Comparison of ENCODE assay signal across 1 cellular context in genomic region chr6:89297695-89298351, GRCh38.
A peak's percentile ranks its signal among the peaks of the same experiment; 100 is the strongest.
TF ChIP-seq lines count a peak whose summit lies in the region.

No MANE protein-coding gene starts in this region.

TF ChIP-seq in GM12878, 131 proteins besides CTCF, POLR2A, EP300 and RAD21 (continued from another document and continues in another):
- TF ChIP-seq HSF1 (IDR thresholded peaks at IDR 0.05; ENCODE audit: low read depth, low read length) = no peak
- peak; percentile 97 for TF ChIP-seq NFIC (IDR thresholded peaks at IDR 0.05; ENCODE audit: low read depth, low read length)
- peak; percentile 73; the same call in 2 of the 3 replicates for TF ChIP-seq POU2F2 (IDR thresholded peaks at IDR 0.05; ENCODE audit: borderline replicate concordance, low read depth, low read length)
- TF ChIP-seq FOXK2 (IDR thresholded peaks at IDR 0.05) = peak; percentile 54; the same call in 1 of the 2 replicates
- no peak for TF ChIP-seq BCLAF1 (IDR thresholded peaks at IDR 0.05)
- TF ChIP-seq TAF1 (IDR thresholded peaks at IDR 0.05; ENCODE audit: borderline replicate concordance, low read depth, low read length) = no peak
- no peak for TF ChIP-seq KAT2A (conservative IDR thresholded peaks at IDR 0.05; ENCODE audit: control insufficient read depth, low read depth, low read length)
- no peak for TF ChIP-seq SIX5 (IDR thresholded peaks at IDR 0.05; ENCODE audit: low read depth, low read length, severe bottlenecking)
- TF ChIP-seq CHD4 (IDR thresholded peaks at IDR 0.05) = no peak
- TF ChIP-seq ATF2 (IDR thresholded peaks at IDR 0.05; ENCODE audit: low read length) = peak; percentile 91
- TF ChIP-seq ETV6 (conservative IDR thresholded peaks at IDR 0.05 in 1 of 2, IDR thresholded peaks at IDR 0.05 in 1 of 2; ENCODE audit: borderline replicate concordance in 1 of 2, low read depth in 1 of 2) = peak in 1 of 2 experiments; percentile 66; a peak in 1 of 4 replicates
- peak; percentile 90 for TF ChIP-seq CREM (IDR thresholded peaks at IDR 0.05; ENCODE audit: low read depth)
- TF ChIP-seq E2F4 (IDR thresholded peaks at IDR 0.05; ENCODE audit: low read depth, low read length) = no peak
- TF ChIP-seq ZNF687 (IDR thresholded peaks at IDR 0.05) = peak; percentile 77
- TF ChIP-seq MXI1 (IDR thresholded peaks at IDR 0.05; ENCODE audit: low read depth, low read length) = no peak
- no peak for TF ChIP-seq E4F1 (IDR thresholded peaks at IDR 0.05; ENCODE audit: borderline replicate concordance, partially characterized antibody)
- peak; percentile 93 for TF ChIP-seq TBL1XR1 (IDR thresholded peaks at IDR 0.05; ENCODE audit: low read depth, low read length)
- no peak for TF ChIP-seq E2F8 (IDR thresholded peaks at IDR 0.05; ENCODE audit: low read depth, partially characterized antibody)
- no peak for TF ChIP-seq SREBF2 (IDR thresholded peaks at IDR 0.05; ENCODE audit: low read length)
- TF ChIP-seq ESRRA (IDR thresholded peaks at IDR 0.05; ENCODE audit: low read length) = no peak
- no peak for TF ChIP-seq SMAD1 (IDR thresholded peaks at IDR 0.05; ENCODE audit: low read depth, partially characterized antibody)
- TF ChIP-seq KLF5 (IDR thresholded peaks at IDR 0.05; ENCODE audit: partially characterized antibody) = peak; percentile 68
- no peak for TF ChIP-seq ATF3 (IDR thresholded peaks at IDR 0.05; ENCODE audit: borderline replicate concordance, extremely low read depth, low read depth, low read length)
- peak; percentile 58; the same call in 1 of the 2 replicates for TF ChIP-seq CREB1 (IDR thresholded peaks at IDR 0.05; ENCODE audit: low read depth)
- TF ChIP-seq BACH1 (IDR thresholded peaks at IDR 0.05; ENCODE audit: borderline replicate concordance) = peak; percentile 57; the same call in 1 of the 2 replicates
- TF ChIP-seq SREBF1 (IDR thresholded peaks at IDR 0.05; ENCODE audit: low read length) = no peak
- TF ChIP-seq MEF2B (IDR thresholded peaks at IDR 0.05; ENCODE audit: partially characterized antibody, poor library complexity, severe bottlenecking) = peak; percentile 78
- no peak for TF ChIP-seq FOS (IDR thresholded peaks at IDR 0.05; ENCODE audit: borderline replicate concordance, extremely low read depth, insufficient read length)
- peak; percentile 52 for TF ChIP-seq NKRF (conservative IDR thresholded peaks at IDR 0.05)
- peak; percentile 81; the same call in 1 of the 2 replicates for TF ChIP-seq MEF2A (IDR thresholded peaks at IDR 0.05; ENCODE audit: insufficient read depth, low read depth, low read length)
- TF ChIP-seq ZBTB4 (CRISPR knock-in tag; IDR thresholded peaks at IDR 0.05) = no peak
- TF ChIP-seq SRF (IDR thresholded peaks at IDR 0.05; ENCODE audit: low read depth in 2 of 2, low read length in 2 of 2) = 0 out of 4 replicates have a peak, but pooled peaks of 1 of the 2 experiments have one; percentile 38
- TF ChIP-seq MYB (IDR thresholded peaks at IDR 0.05; ENCODE audit: borderline replicate concordance, low read depth, low read length) = peak; percentile 81
